ENCODE assay signal across 9 cellular contexts in the genomic region with DNA sequence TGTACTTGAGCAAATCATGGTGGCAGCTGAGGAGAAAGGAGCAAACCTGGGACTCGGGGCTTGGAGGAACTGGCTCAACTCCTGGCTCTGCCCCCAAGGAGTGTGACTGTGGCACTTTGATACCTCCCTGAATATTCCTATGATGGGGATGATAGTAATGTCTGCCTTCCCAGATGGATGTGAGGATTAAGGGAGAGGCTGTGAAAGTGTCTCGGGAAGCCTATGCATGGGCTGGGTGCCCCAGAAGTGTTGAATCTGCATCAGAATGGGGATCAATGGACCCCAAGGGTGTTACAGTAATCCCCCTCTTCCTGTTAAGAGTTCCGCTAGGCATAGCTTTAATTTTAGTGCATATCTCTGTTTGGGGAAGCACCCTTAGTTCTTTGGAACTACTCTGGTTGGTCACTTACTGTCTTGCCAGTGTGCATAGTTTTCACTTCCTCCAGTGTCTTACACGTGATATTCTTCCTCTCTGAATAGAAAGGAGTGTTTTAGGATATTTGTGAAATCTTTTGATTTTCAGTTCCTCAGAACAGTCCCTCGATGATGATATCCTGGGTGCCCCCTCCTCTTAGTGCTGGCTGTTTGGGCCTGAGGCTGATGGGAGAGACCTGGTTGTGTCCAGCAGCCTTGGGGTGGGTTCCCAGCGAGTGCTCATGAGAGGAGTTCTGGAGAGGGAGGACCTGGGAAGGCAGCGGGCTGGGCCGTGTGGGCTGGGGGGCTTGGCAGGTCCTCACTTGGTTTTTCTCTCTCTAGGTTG.
DNase-seq lines count a peak whose midpoint lies in the region; ATAC-seq lines count a peak whose summit lies in the region.
"Had no signal": no experiment of that assay in that cellular context is flagged by ENCODE, and none has a peak within 500 bp of the region (broad histone marks: within the 10 kb centered on the region; RNA-seq: fewer than 3 reads in every experiment).

No MANE protein-coding gene starts in this region.

- H3K27me3 ChIP-seq in layer of hippocampus (ENCODE audit: control insufficient read depth, insufficient read depth, low read length) = no peaks in the 10 kb centered on the region

- peak overlapping the region; percentile 47 for H3K27ac ChIP-seq in layer of hippocampus (ENCODE audit: low read depth, low read length)

- ATAC-seq in GM18519 (IDR thresholded peaks at IDR 0.05; ENCODE audit: low FRiP score, unreplicated experiment) (peak; percentile 86), GM21723 (IDR thresholded peaks at IDR 0.05; ENCODE audit: unreplicated experiment) (peak; percentile 90), HG03571 (IDR thresholded peaks at IDR 0.05; ENCODE audit: unreplicated experiment) (peak; percentile 81)

- DNase-seq in ecto neural progenitor cell (ENCODE audit: low spot score) (no peak), NCI-H2107 treated with DMSO at 0.1 percent for 48 hours (lab: John Stamatoyannopoulos, UW; ENCODE audit: unreplicated experiment) (no peak), cerebellar nuclear complex (lab: John Stamatoyannopoulos, UW) (no peak)
- no peak for DNase-seq in activated CD4-positive, alpha-beta T cell treated with anti-CD3 and anti-CD28 coated beads for 1 hour
- DNase-seq: mammary epithelial cell had no signal
